1 cellular context compared by ENCODE assay signal in genomic region chr11:126189109-126189929, GRCh38.
TF ChIP-seq lines count a peak whose summit lies in the region.

No MANE protein-coding gene starts in this region.

TF ChIP-seq in GM12878, 131 proteins besides CTCF, POLR2A, EP300 and RAD21 (continued from another document and continues in another):
- TF ChIP-seq BCL3 (IDR thresholded peaks at IDR 0.05; ENCODE audit: borderline replicate concordance, insufficient read depth, low read depth, low read length, poor library complexity, severe bottlenecking) (no peak), FOXK2 (IDR thresholded peaks at IDR 0.05) (no peak), ZNF687 (IDR thresholded peaks at IDR 0.05) (no peak), KDM1A (IDR thresholded peaks at IDR 0.05; ENCODE audit: borderline replicate concordance) (no peak), MLLT1 (IDR thresholded peaks at IDR 0.05) (no peak), TAF1 (IDR thresholded peaks at IDR 0.05; ENCODE audit: borderline replicate concordance, low read depth, low read length) (no peak), CBX5 (IDR thresholded peaks at IDR 0.05; ENCODE audit: low read depth) (peak; percentile 21; the same call in 1 of the 2 replicates), NKRF (conservative IDR thresholded peaks at IDR 0.05) (no peak), RELA (IDR thresholded peaks at IDR 0.05; ENCODE audit: borderline replicate concordance, partially characterized antibody) (no peak), MTA2 (IDR thresholded peaks at IDR 0.05; ENCODE audit: low read depth) (peak; percentile 66), SREBF1 (IDR thresholded peaks at IDR 0.05; ENCODE audit: low read length) (no peak), ZZZ3 (IDR thresholded peaks at IDR 0.05; ENCODE audit: control insufficient read depth, insufficient read length, low read depth) (no peak), ELK1 (IDR thresholded peaks at IDR 0.05; ENCODE audit: low read depth, low read length) (no peak), HSF1 (IDR thresholded peaks at IDR 0.05; ENCODE audit: low read depth, low read length) (no peak), STAT3 (IDR thresholded peaks at IDR 0.05; ENCODE audit: low read depth, low read length) (no peak), ATF3 (IDR thresholded peaks at IDR 0.05; ENCODE audit: borderline replicate concordance, extremely low read depth, low read depth, low read length) (no peak), RCOR1 (conservative IDR thresholded peaks at IDR 0.05; ENCODE audit: low read depth, low read length) (no peak), USF2 (IDR thresholded peaks at IDR 0.05; ENCODE audit: borderline replicate concordance, low read depth, low read length) (no peak), SMAD5 (IDR thresholded peaks at IDR 0.05; ENCODE audit: low read depth) (no peak), MEF2A (IDR thresholded peaks at IDR 0.05; ENCODE audit: insufficient read depth, low read depth, low read length) (0 out of 2 replicates have a peak, but pooled peaks have one; percentile 39), MYC (IDR thresholded peaks at IDR 0.05; ENCODE audit: insufficient read depth, insufficient read length, insufficient replicate concordance, low read length, severe bottlenecking) (no peak), FOXM1 (IDR thresholded peaks at IDR 0.05; ENCODE audit: low read depth, low read length) (peak; percentile 67), RAD51 (IDR thresholded peaks at IDR 0.05) (0 out of 2 replicates have a peak, but pooled peaks have one; percentile 23), PAX8 (IDR thresholded peaks at IDR 0.05) (no peak), KAT2A (conservative IDR thresholded peaks at IDR 0.05; ENCODE audit: control insufficient read depth, low read depth, low read length) (no peak), ZBED1 (IDR thresholded peaks at IDR 0.05; ENCODE audit: borderline replicate concordance) (no peak), CREB1 (IDR thresholded peaks at IDR 0.05; ENCODE audit: low read depth) (peak; percentile 73), PKNOX1 (IDR thresholded peaks at IDR 0.05) (peak; percentile 50; the same call in 1 of the 2 replicates), GABPA (IDR thresholded peaks at IDR 0.05; ENCODE audit: low read depth) (0 out of 2 replicates have a peak, but pooled peaks have one; percentile 51), SIN3A (IDR thresholded peaks at IDR 0.05; ENCODE audit: low read depth, low read length) (no peak), KLF5 (IDR thresholded peaks at IDR 0.05; ENCODE audit: partially characterized antibody) (no peak), ZBTB33 (IDR thresholded peaks at IDR 0.05) (no peak), WRNIP1 (IDR thresholded peaks at IDR 0.05; ENCODE audit: borderline replicate concordance, low read depth, low read length) (no peak), RB1 (IDR thresholded peaks at IDR 0.05; ENCODE audit: borderline replicate concordance) (no peak), YBX1 (IDR thresholded peaks at IDR 0.05) (no peak), FOS (IDR thresholded peaks at IDR 0.05; ENCODE audit: borderline replicate concordance, extremely low read depth, insufficient read length) (no peak), MAX (IDR thresholded peaks at IDR 0.05; ENCODE audit: low read depth, low read length) (no peak), CREM (IDR thresholded peaks at IDR 0.05; ENCODE audit: low read depth) (peak; percentile 84), BHLHE40 (IDR thresholded peaks at IDR 0.05; ENCODE audit: borderline replicate concordance in 1 of 2, low read depth in 2 of 2, low read length in 1 of 2) (peak; percentile 46 to 80; a peak in 3 of 4 replicates), RUNX3 (IDR thresholded peaks at IDR 0.05; ENCODE audit: low read length) (peak; percentile 97), STAT1 (conservative IDR thresholded peaks at IDR 0.05) (no peak), CHD2 (IDR thresholded peaks at IDR 0.05; ENCODE audit: borderline replicate concordance, low read depth, low read length) (no peak), USF1 (IDR thresholded peaks at IDR 0.05; ENCODE audit: borderline replicate concordance, extremely low read length, insufficient read depth, low read depth, low read length) (peak; percentile 10)
